ENCODE assay signal across 25 cellular contexts in genomic region chr4:155709878-155710277, GRCh38.
"Had no signal": no experiment of that assay in that cellular context is flagged by ENCODE, and none has a peak within 500 bp of the region (broad histone marks: within the 10 kb centered on the region; RNA-seq: fewer than 3 reads in every experiment).

No MANE protein-coding gene starts in this region.

- H3K36me3 Mint-ChIP-seq: naive B cell; natural killer cell; stimulated activated effector memory CD8-positive, alpha-beta T cell treated with anti-CD3 and anti-CD28 coated beads, Interleukin-12 subunit alpha, Interleukin-12 subunit beta, amount 100 ng/mL, for 72 hours had no signal

- H3K9me3 Mint-ChIP-seq: naive B cell; natural killer cell; stimulated activated effector memory CD8-positive, alpha-beta T cell treated with anti-CD3 and anti-CD28 coated beads, Interleukin-12 subunit alpha, Interleukin-12 subunit beta, amount 100 ng/mL, for 72 hours; stimulated activated naive CD8-positive, alpha-beta T cell treated with anti-CD3 and anti-CD28 coated beads, Interleukin-15, Interleukin-2, amounts not matched to agents 100 ng/mL and 50 ng/mL, for 24 hours had no signal

- H3K9me3 ChIP-seq: left lung, lower lobe of right lung, ovary, right atrium auricular region, spleen, suprapubic skin, thoracic aorta, tibial artery, upper lobe of right lung had no signal

- FAIRE-seq: kidney, urothelium cell line had no signal

- H3K27me3 Mint-ChIP-seq: naive B cell, progenitor cell of endocrine pancreas had no signal

- H3K27ac ChIP-seq: left lung, lower lobe of right lung, ovary, right atrium auricular region, skin epidermis, suprapubic skin, thoracic aorta, tibial artery, upper lobe of right lung had no signal

- H3K4me3 ChIP-seq: left lung, lower lobe of right lung, ovary, right atrium auricular region, skin epidermis, spleen, suprapubic skin, thoracic aorta, tibial artery, upper lobe of right lung had no signal

- H3K36me3 ChIP-seq: ovary, right atrium auricular region, suprapubic skin had no signal

- ATAC-seq: left colon; left lung; lower lobe of right lung; natural killer cell; sciatic nerve; stimulated activated effector memory CD8-positive, alpha-beta T cell treated with anti-CD3 and anti-CD28 coated beads, Interleukin-12 subunit alpha, Interleukin-12 subunit beta, amount 100 ng/mL, for 72 hours; upper lobe of right lung had no signal

- H3K4me3 Mint-ChIP-seq: naive B cell; natural killer cell; stimulated activated effector memory CD8-positive, alpha-beta T cell treated with anti-CD3 and anti-CD28 coated beads, Interleukin-12 subunit alpha, Interleukin-12 subunit beta, amount 100 ng/mL, for 72 hours; stimulated activated naive CD8-positive, alpha-beta T cell treated with anti-CD3 and anti-CD28 coated beads, Interleukin-15, Interleukin-2, amounts not matched to agents 100 ng/mL and 50 ng/mL, for 24 hours had no signal

- DNase-seq: hippocampal formation; kidney; left colon; left lung; lower lobe of right lung; mammary epithelial cell; mesenchymal stem cell; naive B cell; natural killer cell; ovary; spleen; stimulated activated CD4-positive, alpha-beta T cell treated with anti-CD3 and anti-CD28 coated beads, Interleukin-4, amount 100 ng/mL, for 24 hours; stimulated activated naive CD4-positive, alpha-beta T cell; tibial artery; trophoblast cell; upper lobe of right lung had no signal

- H3K27me3 ChIP-seq: left lung, ovary, right atrium auricular region, spleen, suprapubic skin, tibial artery, upper lobe of right lung had no signal

- H3K4me1 Mint-ChIP-seq: natural killer cell; stimulated activated effector memory CD8-positive, alpha-beta T cell treated with anti-CD3 and anti-CD28 coated beads, Interleukin-12 subunit alpha, Interleukin-12 subunit beta, amount 100 ng/mL, for 72 hours had no signal

- H3K27ac Mint-ChIP-seq: natural killer cell; progenitor cell of endocrine pancreas; stimulated activated effector memory CD8-positive, alpha-beta T cell treated with anti-CD3 and anti-CD28 coated beads, Interleukin-12 subunit alpha, Interleukin-12 subunit beta, amount 100 ng/mL, for 72 hours; stimulated activated naive CD8-positive, alpha-beta T cell treated with anti-CD3 and anti-CD28 coated beads, Interleukin-15, Interleukin-2, amounts not matched to agents 100 ng/mL and 50 ng/mL, for 24 hours had no signal
